ENCODE assay signal across 9 cellular contexts in the genomic region with DNA sequence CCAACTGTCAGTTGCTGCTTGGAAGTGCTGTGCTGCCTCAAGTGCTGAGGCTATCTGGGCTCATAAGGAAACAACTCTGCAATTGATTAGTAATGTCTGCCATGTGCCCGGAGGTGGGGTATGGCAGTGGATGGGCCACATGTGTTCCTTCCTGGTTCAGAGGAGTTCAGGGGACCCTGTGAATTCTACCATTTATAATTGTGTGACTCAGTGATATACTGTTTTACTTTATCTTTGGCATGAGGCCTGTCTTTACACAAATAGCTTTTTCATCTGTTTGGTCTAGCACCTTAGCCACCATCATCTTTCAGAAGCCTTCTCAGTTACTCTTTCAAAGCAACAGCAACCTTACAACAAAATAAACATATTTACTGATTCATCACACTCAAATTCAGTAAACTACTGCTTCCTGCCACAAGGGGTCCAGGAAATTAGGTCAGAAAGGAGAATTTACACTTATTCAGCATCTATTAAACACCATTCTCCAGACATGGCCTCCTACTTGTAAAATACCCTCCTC. TPM values are rescaled to one million over a fixed set of nuclear protein-coding genes. Genes with fewer than 3 reads are reported as not detected.
DNase-seq lines count a peak whose midpoint lies in the region; ATAC-seq and TF ChIP-seq lines count a peak whose summit lies in the region.
"Had no signal": no experiment of that assay in that cellular context is flagged by ENCODE, and none has a peak within 500 bp of the region (broad histone marks: within the 10 kb centered on the region; RNA-seq: fewer than 3 reads in every experiment).

No MANE protein-coding gene starts in this region.

- 87 to 100% methylated on average over 1 of the region's 1 CpG for WGBS in heart right ventricle, 2 donors
- WGBS in SK-N-SH (ENCODE audit: low lambda C conversion rate) = 100% methylated on average over 1 of the region's 1 CpG

- no peaks in the 10 kb centered on the region for H3K27me3 ChIP-seq in heart right ventricle
- H3K27me3 ChIP-seq in SK-N-SH (ENCODE audit: insufficient read depth) = no peaks in the 10 kb centered on the region
- H3K27me3 ChIP-seq in upper lobe of right lung = no peaks in the 10 kb centered on the region

- no peak for ATAC-seq in heart right ventricle
- ATAC-seq in left ventricle myocardium superior = no peak
- ATAC-seq in upper lobe of right lung = no peak
- ATAC-seq in HG03159 (IDR thresholded peaks at IDR 0.05; ENCODE audit: unreplicated experiment) = no peak
- no peak for ATAC-seq in esophagus mucosa
- ATAC-seq in HG02981 (IDR thresholded peaks at IDR 0.05; ENCODE audit: unreplicated experiment) = no peak

- peak overlapping the region; percentile 78; the same call in 1 of the 2 replicates for H3K9ac ChIP-seq in SK-N-SH

- TF ChIP-seq RAD21 in SK-N-SH (IDR thresholded peaks at IDR 0.05; ENCODE audit: low read length) = no peak

- H3K36me3 ChIP-seq in heart right ventricle = peaks cover 0 to 3% (median 0%) of the 10 kb centered on the region in 9 donors
- peaks cover 37 to 51% of the 10 kb centered on the region in 2 experiments for H3K36me3 ChIP-seq in SK-N-SH (replicated peaks in 1 of 2; ENCODE audit: control insufficient read depth in 1 of 2, insufficient read depth in 2 of 2, low read length in 1 of 2)
- no peaks in the 10 kb centered on the region for H3K36me3 ChIP-seq in upper lobe of right lung

- POLR2A ChIA-PET in SK-N-SH (lab: Yijun Ruan, JAX) = no interaction called here

- H3K79me2 ChIP-seq in SK-N-SH (ENCODE audit: insufficient read depth) = peaks cover 85% of the 10 kb centered on the region

- peak overlapping the region in 8 of 10 donors; percentile 17 to 92 (median 72) for H3K27ac ChIP-seq in heart right ventricle
- H3K27ac ChIP-seq in SK-N-SH (ENCODE audit: low read depth in 2 of 2, low read length in 1 of 2) = peak overlapping the region; percentile 93 to 99
- peak overlapping the region; percentile 39 for H3K27ac ChIP-seq in upper lobe of right lung

- intact Hi-C loops in heart right ventricle (cut with DNase I) = no loop called here
- intact Hi-C loops in left ventricle myocardium superior (cut with micrococcal nuclease) = no loop called here
- intact Hi-C loops in upper lobe of right lung (cut with DNase I) = no loop called here

- no peaks in the 10 kb centered on the region for H3K9me2 ChIP-seq in SK-N-SH

- peak in 6 of 9 donors; percentile 16 to 37 (median 21) for TF ChIP-seq CTCF in heart right ventricle (IDR thresholded peaks at IDR 0.05)
- peak; percentile 58 for TF ChIP-seq CTCF in SK-N-SH (IDR thresholded peaks at IDR 0.05)
- peak; percentile 50 for TF ChIP-seq CTCF in fibroblast of villous mesenchyme (IDR thresholded peaks at IDR 0.05; ENCODE audit: insufficient read depth, low read depth, low read length)
- TF ChIP-seq CTCF in upper lobe of right lung (IDR thresholded peaks at IDR 0.05) = peak; percentile 24

- H3K4me1 ChIP-seq in heart right ventricle (peaks cover 34 to 91% (median 68%) of the 10 kb centered on the region in 9 donors), SK-N-SH (ENCODE audit: control insufficient read depth in 1 of 2, insufficient read depth in 2 of 2, low read depth in 1 of 2, low read length in 1 of 2) (peaks cover 50 to 63% of the 10 kb centered on the region in 2 experiments), upper lobe of right lung (peaks cover 9% of the 10 kb centered on the region)

- H2AFZ ChIP-seq in SK-N-SH (ENCODE audit: low read depth) = no peak overlapping the region

- H4K20me1 ChIP-seq in SK-N-SH (ENCODE audit: insufficient read depth) = no peaks in the 10 kb centered on the region

- CTCF ChIA-PET in SK-N-SH (lab: Yijun Ruan, JAX) = interaction anchor here (0.7 to 1.7 kb wide), 5 partner anchors 9 to 294 kb away, joined by 3 to 4 read pairs (median 3); no protein-coding TSS in a partner anchor

- peak overlapping the region; percentile 76; the same call in 1 of the 2 replicates for H3K4me2 ChIP-seq in SK-N-SH

- no peak for TF ChIP-seq EP300 in SK-N-SH (IDR thresholded peaks at IDR 0.05; ENCODE audit: borderline replicate concordance in 1 of 2, low read depth in 1 of 2, low read length in 1 of 2)

- H3K9me3 ChIP-seq in heart right ventricle = no peaks in the 10 kb centered on the region
- H3K9me3 ChIP-seq in SK-N-SH = no peaks in the 10 kb centered on the region
- H3K9me3 ChIP-seq in upper lobe of right lung = no peaks in the 10 kb centered on the region

- H3F3A ChIP-seq in SK-N-SH (replicated peaks; ENCODE audit: insufficient read depth) = peaks cover 98% of the 10 kb centered on the region

- H3K4me3 ChIP-seq in heart right ventricle (no peak overlapping the region), SK-N-SH (ENCODE audit: low read depth in 2 of 2, low read length in 1 of 2) (no peak overlapping the region; a peak in 1 of 4 replicates), fibroblast of villous mesenchyme (ENCODE audit: low read depth, low read length) (no peak overlapping the region), upper lobe of right lung (no peak overlapping the region)

- DNase-seq in heart right ventricle (no peak), left ventricle myocardium superior (no peak), SK-N-SH (no peak), fibroblast of villous mesenchyme (ENCODE audit: low read depth) (peak; percentile 70), upper lobe of right lung (no peak)
- DNase-seq: GDM1 had no signal

TF ChIP-seq in SK-N-SH, 30 proteins besides CTCF, POLR2A, EP300 and RAD21:
- TF ChIP-seq, protein P1, sequence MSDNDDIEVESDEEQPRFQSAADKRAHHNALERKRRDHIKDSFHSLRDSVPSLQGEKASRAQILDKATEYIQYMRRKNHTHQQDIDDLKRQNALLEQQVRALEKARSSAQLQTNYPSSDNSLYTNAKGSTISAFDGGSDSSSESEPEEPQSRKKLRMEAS (IDR thresholded peaks at IDR 0.05; ENCODE audit: low read depth) = peak; percentile 42; the same call in 1 of the 2 replicates
- TF ChIP-seq ELF1 (IDR thresholded peaks at IDR 0.05) (0 out of 2 replicates have a peak, but pooled peaks have one; percentile 1), RFX5 (IDR thresholded peaks at IDR 0.05; ENCODE audit: low read length) (no peak), RXRA (IDR thresholded peaks at IDR 0.05; ENCODE audit: borderline replicate concordance, low read depth) (no peak)

RNA-seq across cellular contexts. Expression of a gene that starts 20.9 kb away (rescaled TPM):
- total RNA-seq in heart right ventricle = 1,000 to 10,000 TPM in 1 of 10 donors, 100 to 1,000 TPM in 9; 314 to 1,034 (median 652) TPM
- polyA plus RNA-seq in heart right ventricle = 100 to 1,000 TPM; 113 to 254 TPM
- 657 TPM for total RNA-seq in left ventricle myocardium superior
- polyA plus RNA-seq in SK-N-SH (2012; rRNA removed) = 1,174 and 1,491 TPM in 2 replicates
- 1,028 and 1,442 TPM in 2 replicates for polyA plus RNA-seq in SK-N-SH (2012; cell fraction: cytosol; rRNA removed)
- polyA plus RNA-seq in SK-N-SH (2012; cell fraction: nucleus; rRNA removed) = 933 and 1,160 TPM in 2 replicates
- 316 and 338 TPM in 2 replicates for total RNA-seq in fibroblast of villous mesenchyme
- 217 TPM for total RNA-seq in upper lobe of right lung
- total RNA-seq in esophagus mucosa = 21.2 TPM

Comparison
In these comparisons a context has a peak if more than half of its experiments do, and no peak if none do; other contexts are left out.
1. H3K27ac ChIP-seq: peak in every context shown above with its lines; median percentile 96 in SK-N-SH; 72 in heart right ventricle; 39 in upper lobe of right lung.